In the genomic region with DNA sequence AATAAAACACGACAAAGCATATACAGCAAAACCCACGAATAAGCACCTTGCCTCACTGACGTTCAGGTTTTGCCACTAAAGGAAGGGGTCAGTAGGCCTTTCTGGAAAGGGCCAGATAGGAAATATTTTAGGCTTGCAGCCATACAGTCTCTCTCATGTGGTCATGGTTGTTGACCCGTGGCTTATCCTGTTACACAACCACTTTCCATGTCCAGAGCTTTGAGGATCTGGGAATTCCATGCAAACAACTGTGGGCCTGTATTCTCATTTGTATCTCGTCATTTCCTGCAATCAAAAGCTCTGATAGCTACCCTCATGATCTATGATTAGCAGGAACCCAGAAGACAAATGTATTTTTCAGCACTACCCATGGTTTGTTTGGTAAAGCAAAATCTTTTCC, we compare ENCODE assay signal across 24 cellular contexts.
"Had no signal": no experiment of that assay in that cellular context is flagged by ENCODE, and none has a peak within 500 bp of the region (broad histone marks: within the 10 kb centered on the region; RNA-seq: fewer than 3 reads in every experiment).

No MANE protein-coding gene starts in this region.

- FAIRE-seq: bronchial epithelial cell, TTC549 had no signal

- DNase-seq: activated CD4-positive, alpha-beta T cell treated with anti-CD3 and anti-CD28 coated beads for 4 hours; activated CD4-positive, alpha-beta T cell treated with anti-CD3 and anti-CD28 coated beads, Interleukin-2, amount 50 U/mL, for 4 hours; activated naive CD4-positive, alpha-beta T cell; activated T-cell treated with anti-CD3 and anti-CD28 coated beads for 4 hours; activated T-cell treated with anti-CD3 and anti-CD28 coated beads, Interleukin-2, amount 50 U/mL, for 72 hours; gastrocnemius medialis; islet precursor cell; left colon; lower lobe of right lung; mesenchymal stem cell; naive thymus-derived CD8-positive, alpha-beta T cell; posterior cingulate gyrus; right lobe of liver; stimulated activated CD4-positive, alpha-beta T cell treated with anti-CD3 and anti-CD28 coated beads, Interleukin-1b, Interleukin-23, amount 100 ng/mL, for 48 hours; stimulated activated CD4-positive, alpha-beta T cell treated with anti-CD3 and anti-CD28 coated beads, Interleukin-4, amount 100 ng/mL, for 4 hours; stimulated activated CD8-positive, alpha-beta memory T cell treated with anti-CD3 and anti-CD28 coated beads, Interleukin-4, amount 100 ng/mL, for 48 hours; stimulated activated naive CD8-positive, alpha-beta T cell treated with anti-CD3 and anti-CD28 coated beads, Interleukin-15, amount 100 ng/mL, for 72 hours; substantia nigra; T-helper 9 cell; upper lobe of right lung had no signal

- ATAC-seq: activated naive CD4-positive, alpha-beta T cell treated with anti-CD3 and anti-CD28 coated beads, Interleukin-2, amount 50 U/mL, for 72 hours; activated T-cell treated with anti-CD3 and anti-CD28 coated beads, Interleukin-2, amount 50 U/mL, for 72 hours; gastrocnemius medialis; left colon; naive thymus-derived CD8-positive, alpha-beta T cell; stimulated activated memory B cell treated with anti-CD40 and anti-IgM and Interleukin-4, amounts not matched to agents 10 μg/mL and 1 μg/mL and 100 μg/mL, for 72 hours; stimulated activated naive CD8-positive, alpha-beta T cell treated with anti-CD3 and anti-CD28 coated beads, Interleukin-15, amount 100 ng/mL, for 72 hours; upper lobe of right lung had no signal
